ENCODE assay signal across 23 cellular contexts in the genomic region with DNA sequence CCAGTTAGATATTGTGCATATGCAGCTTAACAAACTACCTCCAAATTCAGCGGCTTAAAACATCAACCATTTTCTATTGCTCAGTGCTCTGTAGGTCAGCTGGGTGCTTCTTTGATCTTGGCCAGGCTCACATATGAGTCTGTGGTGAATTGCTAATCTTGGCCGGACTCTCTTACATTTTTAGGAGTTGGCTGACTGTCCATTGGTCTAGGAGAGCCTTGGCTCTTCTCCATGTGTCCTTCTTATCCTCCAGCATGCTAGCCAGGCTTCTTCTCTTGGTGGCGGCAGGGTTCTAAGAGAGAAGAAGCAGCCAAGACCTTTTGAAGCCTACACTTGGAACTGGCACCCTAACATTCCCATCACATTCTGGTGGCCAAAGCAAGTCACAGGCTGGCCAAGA.
DNase-seq lines count a peak whose midpoint lies in the region; ATAC-seq, FAIRE-seq and TF ChIP-seq lines count a peak whose summit lies in the region.
"Had no signal": no experiment of that assay in that cellular context is flagged by ENCODE, and none has a peak within 500 bp of the region (broad histone marks: within the 10 kb centered on the region; RNA-seq: fewer than 3 reads in every experiment).

No MANE protein-coding gene starts in this region.

- no peaks in the 10 kb centered on the region for H3K79me2 ChIP-seq in smooth muscle cell (ENCODE audit: low read depth)

- H3K9me3 ChIP-seq in right atrium auricular region, result no peaks in the 10 kb centered on the region
- H3K9me3 ChIP-seq in right cardiac atrium (ENCODE audit: control insufficient read depth, low read length), result no peaks in the 10 kb centered on the region
- H3K9me3 ChIP-seq in smooth muscle cell (replicated peaks; ENCODE audit: low read depth), result no peaks in the 10 kb centered on the region
- H3K9me3 ChIP-seq: prostate gland, upper lobe of left lung had no signal

- peak; percentile 48 for ATAC-seq in Right ventricle myocardium superior (ENCODE audit: poor library complexity)
- ATAC-seq in right cardiac atrium, result peak; percentile 31 to 74
- ATAC-seq in GM18502 (IDR thresholded peaks at IDR 0.05; ENCODE audit: poor library complexity, unreplicated experiment), result no peak
- ATAC-seq in left colon, result no peak
- ATAC-seq: HCT116 had no signal

- no peaks in the 10 kb centered on the region for H4K20me1 ChIP-seq in smooth muscle cell (ENCODE audit: low read depth)

- peak; percentile 81 for FAIRE-seq in bronchial epithelial cell (lab: Jason Lieb, UNC)
- FAIRE-seq: frontal cortex, keratinocyte had no signal

- DNase-seq in Right ventricle myocardium superior (no peak), right atrium auricular region (ENCODE audit: low spot score) (no peak), bronchial epithelial cell (ENCODE audit: low read depth) (no peak), right cardiac atrium (no peak), smooth muscle cell (lab: John Stamatoyannopoulos, UW; ENCODE audit: unreplicated experiment) (no peak), left colon (no peak), NCI-H526 treated with DMSO at 0.1 percent for 48 hours (lab: John Stamatoyannopoulos, UW) (no peak)
- DNase-seq: activated CD4-positive, alpha-beta T cell treated with anti-CD3 and anti-CD28 coated beads for 48 hours; activated naive CD4-positive, alpha-beta T cell treated with anti-CD3 and anti-CD28 coated beads, Interleukin-2, amount 50 U/mL, for 16 hours; dorsolateral prefrontal cortex; GDM1; Karpas-422; NCI-H1694; NCI-H526; T-helper 2 cell; upper lobe of left lung had no signal

- no peak for TF ChIP-seq CTCF in right atrium auricular region (IDR thresholded peaks at IDR 0.05)
- no peak for TF ChIP-seq CTCF in bronchial epithelial cell (IDR thresholded peaks at IDR 0.05; ENCODE audit: insufficient read depth, low read length, severe bottlenecking)
- no peak for TF ChIP-seq CTCF in smooth muscle cell (IDR thresholded peaks at IDR 0.05; ENCODE audit: borderline replicate concordance, insufficient read depth, poor library complexity, severe bottlenecking)

- 51% methylated on average over 3 of the region's 3 CpGs for WGBS in right cardiac atrium
- WGBS in smooth muscle cell (ENCODE audit: low lambda C conversion rate), result 75% methylated on average over 3 of the region's 3 CpGs

- intact Hi-C loops in Right ventricle myocardium superior (cut with DNase I) (no loop called here), right cardiac atrium (cut with DNase I) (no loop called here), left colon (cut with DNase I, micrococcal nuclease) (no loop called here)

- H3K4me3 ChIP-seq in right atrium auricular region (no peak overlapping the region), bronchial epithelial cell (ENCODE audit: low read depth, low read length) (no peak overlapping the region), right cardiac atrium (ENCODE audit: low read length) (no peak overlapping the region), smooth muscle cell (no peak overlapping the region)
- H3K4me3 ChIP-seq: dorsolateral prefrontal cortex, prostate gland, SK-N-MC, upper lobe of left lung had no signal

- no peaks in the 10 kb centered on the region for H3F3A ChIP-seq in smooth muscle cell (ENCODE audit: low read depth)

- H2AFZ ChIP-seq in smooth muscle cell (ENCODE audit: low read depth), result no peak overlapping the region

- H3K36me3 ChIP-seq in right atrium auricular region (no peaks in the 10 kb centered on the region), bronchial epithelial cell (ENCODE audit: control insufficient read depth, insufficient read depth, low read length) (no peaks in the 10 kb centered on the region), smooth muscle cell (ENCODE audit: low read depth) (no peaks in the 10 kb centered on the region)
- H3K36me3 ChIP-seq: prostate gland, upper lobe of left lung had no signal

- H3K27me3 ChIP-seq in right atrium auricular region (no peaks in the 10 kb centered on the region), bronchial epithelial cell (ENCODE audit: control insufficient read depth, insufficient read depth, low read length) (no peaks in the 10 kb centered on the region), right cardiac atrium (ENCODE audit: control insufficient read depth, insufficient read depth) (no peaks in the 10 kb centered on the region), smooth muscle cell (ENCODE audit: low read depth) (no peaks in the 10 kb centered on the region)
- H3K27me3 ChIP-seq: upper lobe of left lung had no signal

- no peak overlapping the region for H3K4me2 ChIP-seq in smooth muscle cell

- no peak overlapping the region for H3K9ac ChIP-seq in smooth muscle cell (ENCODE audit: low read depth)

- H3K4me1 ChIP-seq in right atrium auricular region (peaks cover 0 to 7% of the 10 kb centered on the region in 2 donors), right cardiac atrium (ENCODE audit: control insufficient read depth, insufficient read depth, low read length) (no peaks in the 10 kb centered on the region), smooth muscle cell (ENCODE audit: low read depth) (no peaks in the 10 kb centered on the region)
- H3K4me1 ChIP-seq: prostate gland, upper lobe of left lung had no signal

- peak overlapping the region in 1 of 2 donors; percentile 16 for H3K27ac ChIP-seq in right atrium auricular region
- no peak overlapping the region for H3K27ac ChIP-seq in right cardiac atrium (ENCODE audit: low read length)
- no peak overlapping the region for H3K27ac ChIP-seq in smooth muscle cell (ENCODE audit: low read depth)
- H3K27ac ChIP-seq: dorsolateral prefrontal cortex, prostate gland, SK-N-MC, upper lobe of left lung, VCaP had no signal

Comparison
In these comparisons a context has a peak if more than half of its experiments do, and no peak if none do; other contexts are left out.
1. ATAC-seq: peak in Right ventricle myocardium superior (single experiment) and right cardiac atrium (2 of 2); none in GM18502 (single experiment) and left colon (single experiment).